In genomic region chr17:70654706-70655105, GRCh38 we compare ENCODE assay signal across 24 cellular contexts.
A peak's percentile ranks its signal among the peaks of the same experiment; 100 is the strongest.
DNase-seq lines count a peak whose midpoint lies in the region; ATAC-seq and TF ChIP-seq lines count a peak whose summit lies in the region.
"Had no signal": no experiment of that assay in that cellular context is flagged by ENCODE, and none has a peak within 500 bp of the region (broad histone marks: within the 10 kb centered on the region; RNA-seq: fewer than 3 reads in every experiment).

No MANE protein-coding gene starts in this region.

- H3K27ac Mint-ChIP-seq in brain: peak overlapping the region; percentile 35 to 95 (median 77)
- H3K27ac Mint-ChIP-seq: activated CD8-positive, alpha-beta T cell treated with anti-CD3 and anti-CD28 coated beads for 36 hours; CD4-positive, alpha-beta memory T cell; stimulated activated effector memory CD8-positive, alpha-beta T cell treated with anti-CD3 and anti-CD28 coated beads, Interleukin-12 subunit alpha, Interleukin-12 subunit beta, amount 100 ng/mL, for 72 hours had no signal

- peak overlapping the region; percentile 79 for H3K27ac ChIP-seq in temporal lobe (ENCODE audit: low read depth, low read length)
- H3K27ac ChIP-seq: heart left ventricle, prostate gland, skin epidermis had no signal

- TF ChIP-seq CTCF in brain (conservative IDR thresholded peaks at IDR 0.05): no peak

- no peak for ATAC-seq in GM18867 (IDR thresholded peaks at IDR 0.05; ENCODE audit: unreplicated experiment)
- ATAC-seq in HG02870 (IDR thresholded peaks at IDR 0.05; ENCODE audit: unreplicated experiment): no peak
- ATAC-seq: activated CD8-positive, alpha-beta T cell treated with anti-CD3 and anti-CD28 coated beads for 36 hours; heart left ventricle; stimulated activated effector memory CD8-positive, alpha-beta T cell treated with anti-CD3 and anti-CD28 coated beads, Interleukin-12 subunit alpha, Interleukin-12 subunit beta, amount 100 ng/mL, for 72 hours had no signal

- DNase-seq in NCI-H2081 treated with DMSO at 0.1 percent for 48 hours (lab: John Stamatoyannopoulos, UW) (peak; percentile 71), midbrain (lab: John Stamatoyannopoulos, UW) (peak; percentile 52), GM19238 (ENCODE audit: insufficient read length, low spot score) (no peak)
- DNase-seq: activated CD4-positive, CD25-positive, alpha-beta regulatory T cell; activated CD8-positive, alpha-beta T cell treated with anti-CD3 and anti-CD28 coated beads for 36 hours; activated gamma-delta T cell treated with Interleukin-2 at 50 U/mL for 16 hours; activated T-cell treated with anti-CD3 and anti-CD28 coated beads for 4 hours; CD4-positive, alpha-beta memory T cell; GDM1; HCEC 1CT; heart left ventricle; KBM-7; NCI-H2029 treated with DMSO at 0.1 percent for 48 hours; NCI-H524; stimulated activated CD4-positive, alpha-beta T cell treated with anti-CD3 and anti-CD28 coated beads, Interleukin-1b, Interleukin-23, amount 100 ng/mL, for 48 hours; T-helper 9 cell had no signal

- no peaks in the 10 kb centered on the region for H3K27me3 Mint-ChIP-seq in brain
- H3K27me3 Mint-ChIP-seq: activated CD8-positive, alpha-beta T cell treated with anti-CD3 and anti-CD28 coated beads for 36 hours had no signal

- H3K4me1 Mint-ChIP-seq in brain: peaks cover 72% of the 10 kb centered on the region
- H3K4me1 Mint-ChIP-seq: CD4-positive, alpha-beta memory T cell; stimulated activated effector memory CD8-positive, alpha-beta T cell treated with anti-CD3 and anti-CD28 coated beads, Interleukin-12 subunit alpha, Interleukin-12 subunit beta, amount 100 ng/mL, for 72 hours had no signal

- peak overlapping the region in 4 of 5 experiments; percentile 39 to 56 (median 50) for H3K4me3 Mint-ChIP-seq in brain
- H3K4me3 Mint-ChIP-seq: activated CD8-positive, alpha-beta T cell treated with anti-CD3 and anti-CD28 coated beads for 36 hours; CD4-positive, alpha-beta memory T cell; nephron; stimulated activated effector memory CD8-positive, alpha-beta T cell treated with anti-CD3 and anti-CD28 coated beads, Interleukin-12 subunit alpha, Interleukin-12 subunit beta, amount 100 ng/mL, for 72 hours had no signal

- H3K36me3 Mint-ChIP-seq in brain: no peaks in the 10 kb centered on the region
- H3K36me3 Mint-ChIP-seq: CD4-positive, alpha-beta memory T cell; stimulated activated effector memory CD8-positive, alpha-beta T cell treated with anti-CD3 and anti-CD28 coated beads, Interleukin-12 subunit alpha, Interleukin-12 subunit beta, amount 100 ng/mL, for 72 hours had no signal

- H3K9me3 Mint-ChIP-seq in brain: peaks cover 0 to 5% (median 0%) of the 10 kb centered on the region in 5 experiments
- H3K9me3 Mint-ChIP-seq: activated CD8-positive, alpha-beta T cell treated with anti-CD3 and anti-CD28 coated beads for 36 hours; nephron had no signal
